8 cellular contexts compared by ENCODE assay signal in genomic region chr4:336099-336892, GRCh38. TPM values are rescaled to one million over a fixed set of nuclear protein-coding genes. Genes with fewer than 3 reads are reported as not detected.
DNase-seq lines count a peak whose midpoint lies in the region; ATAC-seq and TF ChIP-seq lines count a peak whose summit lies in the region.

No MANE protein-coding gene starts in this region.

- H3K4me1 ChIP-seq in Caco-2 (0 out of 2 replicates have a peak, but pooled peaks cover 4% of the 10 kb centered on the region), spleen (peaks cover 15 to 35% (median 23%) of the 10 kb centered on the region in 6 donors)

- H3K27me3 ChIP-seq in Caco-2 (replicated peaks; ENCODE audit: control insufficient read depth, insufficient read depth, low read length) (no peaks in the 10 kb centered on the region), spleen (replicated peaks in 1 of 7) (no peaks in the 10 kb centered on the region)

- intact Hi-C loops in Caco-2 (cut with micrococcal nuclease; ENCODE audit: unreplicated experiment) (loop anchor here (10.0 kb wide), 1 partner anchor 139 kb away; no protein-coding TSS in a partner anchor), spleen (cut with DNase I; ENCODE audit: low total_unique reads) (loop anchor here (10.0 kb wide), 1 partner anchor 139 kb away; no protein-coding TSS in a partner anchor)

- no peaks in the 10 kb centered on the region for H3K27me3 Mint-ChIP-seq in Caco-2 (ENCODE audit: insufficient read depth, unreplicated experiment)

- CTCF ChIA-PET in Caco-2 (lab: Charles Lee): no interaction called here

- BruUV-seq in Caco-2 (replicated peaks; lab: Mats Ljungman, UMichigan): no TSS peak

- no peak overlapping the region for H3K27ac Mint-ChIP-seq in Caco-2 (ENCODE audit: unreplicated experiment)

- 10 to 20% (median 11%) methylated on average over 20 to 71 of the region's 71 CpGs for WGBS in spleen, 5 donors

- H3K9me3 Mint-ChIP-seq in Caco-2 (ENCODE audit: unreplicated experiment): peaks cover 9% of the 10 kb centered on the region

- H3K4me3 Mint-ChIP-seq in Caco-2 (ENCODE audit: unreplicated experiment): peak overlapping the region; percentile 84

- ATAC-seq in HG03175 (IDR thresholded peaks at IDR 0.05; ENCODE audit: unreplicated experiment) (peak; percentile 0), HG02938 (IDR thresholded peaks at IDR 0.05; ENCODE audit: unreplicated experiment) (no peak)

- no peak for TF ChIP-seq CTCF in Caco-2 (IDR thresholded peaks at IDR 0.05; ENCODE audit: insufficient read depth in 1 of 2, low read depth in 1 of 2, low read length in 1 of 2, severe bottlenecking in 1 of 2, unreplicated experiment in 1 of 2)
- TF ChIP-seq CTCF in astrocyte of the spinal cord (IDR thresholded peaks at IDR 0.05; ENCODE audit: low read depth, low read length): no peak
- TF ChIP-seq CTCF in spleen (IDR thresholded peaks at IDR 0.05 in 8 of 11, conservative IDR thresholded peaks at IDR 0.05 in 3 of 11): no peak

- peak in 1 of 2 experiments; percentile 50 for DNase-seq in Caco-2
- DNase-seq in astrocyte of the spinal cord (ENCODE audit: low read depth, low spot score): no peak
- DNase-seq in iPS-NIHi11 (ENCODE audit: low spot score): peak; percentile 63
- peak; percentile 86 for DNase-seq in spleen
- no peak for DNase-seq in NCI-H524 (lab: John Stamatoyannopoulos, UW)
- no peak for DNase-seq in T1000 (lab: John Stamatoyannopoulos, UW)

- peak overlapping the region; percentile 84 to 97 (median 95) for H3K27ac ChIP-seq in spleen

- H3K36me3 Mint-ChIP-seq in Caco-2 (ENCODE audit: insufficient read depth, unreplicated experiment): peaks cover 41% of the 10 kb centered on the region

- H3K4me3 ChIP-seq in Caco-2 (ENCODE audit: low read depth, low read length) (peak overlapping the region; percentile 97), astrocyte of the spinal cord (ENCODE audit: low read depth, low read length) (peak overlapping the region; percentile 85), spleen (peak overlapping the region; percentile 58 to 93 (median 83))

- POLR2A ChIA-PET in Caco-2 (lab: Charles Lee): no interaction called here

- peaks cover 4% of the 10 kb centered on the region for H3K36me3 ChIP-seq in Caco-2 (ENCODE audit: control insufficient read depth, insufficient read depth, low read length)
- H3K36me3 ChIP-seq in spleen: peaks cover 0 to 18% (median 0%) of the 10 kb centered on the region in 6 donors

- H3K4me1 Mint-ChIP-seq in Caco-2 (ENCODE audit: low read depth, unreplicated experiment): no peaks in the 10 kb centered on the region

- TF ChIP-seq POLR2A in spleen (IDR thresholded peaks at IDR 0.05): no peak

- H3K9me3 ChIP-seq in Caco-2 (0 out of 2 replicates have a peak, but pooled peaks cover 14% of the 10 kb centered on the region), spleen (peaks cover 0 to 58% (median 32%) of the 10 kb centered on the region in 8 donors)

- in situ Hi-C loops in astrocyte of the spinal cord (cut with HindIII; ENCODE audit: low sequenced_read_pairs): no loop called here

RNA-seq across cellular contexts. Expression of gene ZNF141, which starts 1.3 kb away (rescaled TPM):
- total RNA-seq in Caco-2 (2022): 28.4 and 32.5 TPM in 2 replicates
- total RNA-seq in spleen: 10 to 100 TPM; 29.0 to 55.5 (median 34.0) TPM
- polyA plus RNA-seq in spleen: 1 to 10 TPM; 5.6 to 6.0 (median 5.7) TPM

RNA-seq across cellular contexts. Expression of gene ZNF732, which starts 31.0 kb away (rescaled TPM):
- total RNA-seq in Caco-2 (2022): not detected in 2 replicates
- under 1 TPM in 3 of 7 donors, not detected in 4; 0.13 to 0.28 (median 0.22) TPM for total RNA-seq in spleen
- polyA plus RNA-seq in spleen: under 1 TPM in 1 of 3 donors, not detected in 2; 0.10 TPM

Comparison
In these comparisons a context has a peak if more than half of its experiments do, and no peak if none do; other contexts are left out.
1. DNase-seq: peak in iPS-NIHi11 (single experiment) and spleen (single experiment); none in astrocyte of the spinal cord (single experiment), NCI-H524 (0 of 2) and T1000 (single experiment).
2. Peak in every context shown above with its lines, with median percentiles within 50 percentile points of each other: H3K4me3 ChIP-seq.